ENCODE assay signal across 9 cellular contexts in the genomic region with DNA sequence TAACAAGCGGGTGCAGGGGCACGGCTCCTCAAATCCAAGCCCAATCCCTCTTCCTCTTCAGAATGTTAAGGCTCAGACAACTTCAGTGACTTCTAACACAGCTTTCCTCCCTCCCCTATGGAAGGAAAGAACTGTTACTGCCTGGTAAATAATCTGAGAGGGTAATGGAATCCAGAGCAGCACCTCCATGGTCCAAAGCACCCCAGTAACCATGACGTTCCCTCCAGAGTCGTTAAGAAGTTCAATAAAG. TPM values are rescaled to one million over a fixed set of nuclear protein-coding genes. Genes with fewer than 3 reads are reported as not detected.
DNase-seq lines count a peak whose midpoint lies in the region; ATAC-seq, FAIRE-seq and TF ChIP-seq lines count a peak whose summit lies in the region.
"Had no signal": no experiment of that assay in that cellular context is flagged by ENCODE, and none has a peak within 500 bp of the region (broad histone marks: within the 10 kb centered on the region; RNA-seq: fewer than 3 reads in every experiment).

No MANE protein-coding gene starts in this region.

- ATAC-seq in GM12878 (no peak), lower lobe of right lung (no peak), GM18520 (IDR thresholded peaks at IDR 0.05; ENCODE audit: unreplicated experiment) (no peak), GM19467 (IDR thresholded peaks at IDR 0.05; ENCODE audit: unreplicated experiment) (no peak)

- intact Hi-C loops in activated naive CD4-positive, alpha-beta T cell treated with anti-CD3 and anti-CD28 coated beads for 36 hours (cut with micrococcal nuclease): loop anchor here (2.0 to 5.0 kb wide), 6 partner anchors 57 to 331 kb away; partner anchors contain the start of genes CCNP, MAP3K10 and SERTAD1
- intact Hi-C loops in GM12878 (cut with micrococcal nuclease; ENCODE audit: unreplicated experiment) (no loop called here), lower lobe of right lung (cut with DNase I) (no loop called here)

- peaks cover 24% of the 10 kb centered on the region for H3K4me1 ChIP-seq in GM12878 (ENCODE audit: control insufficient read depth, insufficient read depth, low read length)
- peaks cover 56% of the 10 kb centered on the region for H3K4me1 ChIP-seq in lower lobe of right lung

- H3K79me2 ChIP-seq in GM12878 (ENCODE audit: control insufficient read depth, insufficient read depth, low read length): peaks cover 59% of the 10 kb centered on the region

- no peak for TF ChIP-seq EP300 in GM12878 (IDR thresholded peaks at IDR 0.05; ENCODE audit: borderline replicate concordance in 1 of 2, control insufficient read depth in 1 of 2, low read depth in 2 of 2, low read length in 2 of 2)

- H3K27ac ChIP-seq in GM12878 (ENCODE audit: control insufficient read depth, insufficient read depth) (peak overlapping the region; percentile 91), lower lobe of right lung (peak overlapping the region; percentile 93)

- H3K9me3 Mint-ChIP-seq in activated naive CD4-positive, alpha-beta T cell treated with anti-CD3 and anti-CD28 coated beads for 36 hours: no peaks in the 10 kb centered on the region
- H3K9me3 Mint-ChIP-seq in type B pancreatic cell: no peaks in the 10 kb centered on the region

- FAIRE-seq in GM12878 (lab: Jason Lieb, UNC): no peak

- CTCF ChIA-PET in activated naive CD4-positive, alpha-beta T cell treated with anti-CD3 and anti-CD28 coated beads for 36 hours (lab: Charles Lee): interaction anchor here (0.6 kb wide), 1 partner anchor 29 kb away, joined by 3 read pairs; no protein-coding TSS in a partner anchor
- CTCF ChIA-PET in GM12878 (lab: Yijun Ruan, JAX): no interaction called here

- 0% methylated on average over 4 of the region's 4 CpGs for WGBS in GM12878 (ENCODE audit: insufficient coverage, insufficient replicate concordance, low lambda C conversion rate, missing lambda C conversion rate)

- in situ Hi-C loops in GM12878 (cut with MboI): no loop called here

- H3K27me3 Mint-ChIP-seq in activated naive CD4-positive, alpha-beta T cell treated with anti-CD3 and anti-CD28 coated beads for 36 hours (ENCODE audit: low read depth): no peaks in the 10 kb centered on the region
- H3K27me3 Mint-ChIP-seq in type B pancreatic cell: no peaks in the 10 kb centered on the region

- H3K36me3 ChIP-seq in GM12878 (ENCODE audit: control insufficient read depth in 2 of 2, insufficient read depth in 2 of 2, low read length in 1 of 2): peaks cover 0 to 7% of the 10 kb centered on the region in 2 experiments; a peak in 3 of 4 replicates
- peaks cover 5% of the 10 kb centered on the region for H3K36me3 ChIP-seq in lower lobe of right lung

- no peak for DNase-seq in activated naive CD4-positive, alpha-beta T cell treated with anti-CD3 and anti-CD28 coated beads for 36 hours
- DNase-seq in activated naive CD4-positive, alpha-beta T cell (lab: John Stamatoyannopoulos, UW): no peak
- DNase-seq in GM12878 (ENCODE audit: low read depth, low spot score): no peak
- no peak for DNase-seq in lower lobe of right lung
- no peak for DNase-seq in type B pancreatic cell (ENCODE audit: extremely low spot score, unreplicated experiment)
- DNase-seq in SHP77 (lab: John Stamatoyannopoulos, UW): no peak

- RAD21 ChIA-PET in GM12878 (lab: Charles Lee; ENCODE audit: unreplicated experiment): interaction anchor here (0.6 to 1.1 kb wide), 3 partner anchors 94 to 178 kb away, joined by 3 to 4 read pairs (median 3); no protein-coding TSS in a partner anchor

- peak overlapping the region; percentile 87 for H3K9ac ChIP-seq in GM12878 (ENCODE audit: control insufficient read depth, insufficient read depth, low read length)

- SMC1A ChIA-PET in GM12878 (lab: Charles Lee; ENCODE audit: uncharacterized antibody, unreplicated experiment): interaction anchor here (0.5 to 1.2 kb wide), 3 partner anchors 9 to 1019 kb away, joined by 3 to 4 read pairs (median 3); partner anchors contain the start of genes C19orf47 and PLD3

- H3K27ac Mint-ChIP-seq in activated naive CD4-positive, alpha-beta T cell treated with anti-CD3 and anti-CD28 coated beads for 36 hours: peak overlapping the region; percentile 98
- peak overlapping the region; percentile 93 for H3K27ac Mint-ChIP-seq in type B pancreatic cell

- POLR2A ChIA-PET in GM12878 (lab: Charles Lee): interaction anchor here (0.6 to 2.6 kb wide), 3 partner anchors 9 to 159 kb away, joined by 3 to 15 read pairs (median 4); no protein-coding TSS in a partner anchor

- BruUV-seq in GM12878 (replicated peaks; lab: Mats Ljungman, UMichigan): TSS peak; percentile 89

- H3K4me2 ChIP-seq in GM12878 (ENCODE audit: control insufficient read depth, insufficient read depth): peak overlapping the region; percentile 62

- no peak overlapping the region for H2AFZ ChIP-seq in GM12878 (ENCODE audit: control insufficient read depth, low read depth, low read length)

- H4K20me1 ChIP-seq in GM12878 (ENCODE audit: control insufficient read depth, insufficient read depth): peaks cover 2% of the 10 kb centered on the region; the same call in 1 of the 2 replicates

- H3K4me3 ChIP-seq in GM12878 (peak overlapping the region; percentile 99), lower lobe of right lung (peak overlapping the region; percentile 88)

- TF ChIP-seq RAD21 in GM12878 (IDR thresholded peaks at IDR 0.05; ENCODE audit: insufficient read depth, low read depth, low read length): no peak

- no peak for TF ChIP-seq CTCF in GM12878 (IDR thresholded peaks at IDR 0.05 in 2 of 3, conservative IDR thresholded peaks at IDR 0.05 in 1 of 3; ENCODE audit: control insufficient read depth in 2 of 3, extremely low read depth in 1 of 3, insufficient read depth in 1 of 3, low read depth in 3 of 3, low read length in 3 of 3)
- no peak for TF ChIP-seq CTCF in lower lobe of right lung (IDR thresholded peaks at IDR 0.05)
- TF ChIP-seq CTCF in type B pancreatic cell (conservative IDR thresholded peaks at IDR 0.05): no peak

- H3K4me3 Mint-ChIP-seq in activated naive CD4-positive, alpha-beta T cell treated with anti-CD3 and anti-CD28 coated beads for 36 hours: peak overlapping the region; percentile 97
- H3K4me3 Mint-ChIP-seq in type B pancreatic cell: peak overlapping the region; percentile 97

- no peaks in the 10 kb centered on the region for H3K27me3 ChIP-seq in GM12878 (replicated peaks in 1 of 2; ENCODE audit: control insufficient read depth in 2 of 2, insufficient read depth in 2 of 2, low read length in 1 of 2)
- no peaks in the 10 kb centered on the region for H3K27me3 ChIP-seq in lower lobe of right lung (ENCODE audit: low read depth)

- H3K9me3 ChIP-seq in GM12878 (replicated peaks; ENCODE audit: control insufficient read depth, insufficient read depth, low read length) (no peaks in the 10 kb centered on the region), lower lobe of right lung (no peaks in the 10 kb centered on the region)

- no peak for TF ChIP-seq POLR2A in GM12878 (IDR thresholded peaks at IDR 0.05; ENCODE audit: low read depth, low read length)

- peaks cover 4% of the 10 kb centered on the region for H3K36me3 Mint-ChIP-seq in activated naive CD4-positive, alpha-beta T cell treated with anti-CD3 and anti-CD28 coated beads for 36 hours (ENCODE audit: low read depth)
- no peaks in the 10 kb centered on the region for H3K36me3 Mint-ChIP-seq in type B pancreatic cell

- H3K4me1 Mint-ChIP-seq in activated naive CD4-positive, alpha-beta T cell treated with anti-CD3 and anti-CD28 coated beads for 36 hours (ENCODE audit: low read depth): peaks cover 57% of the 10 kb centered on the region
- peaks cover 28% of the 10 kb centered on the region for H3K4me1 Mint-ChIP-seq in type B pancreatic cell (ENCODE audit: unreplicated experiment)

TF ChIP-seq in GM12878, 131 proteins besides CTCF, POLR2A, EP300 and RAD21 (continues in another document):
- TF ChIP-seq STAT3 (IDR thresholded peaks at IDR 0.05; ENCODE audit: low read depth, low read length): 0 out of 2 replicates have a peak, but pooled peaks have one; percentile 19

RNA-seq across cellular contexts. Expression of gene AKT2, which starts 1.0 kb away (rescaled TPM):
- total RNA-seq in activated naive CD4-positive, alpha-beta T cell treated with anti-CD3 and anti-CD28 coated beads for 36 hours: 100 to 1,000 TPM; 152 to 159 TPM
- total RNA-seq in GM12878 (2013; cell fraction: nucleolus; rRNA removed): 225 and 245 TPM in 2 replicates
- total RNA-seq in GM12878 (2014; rRNA removed) (65.3 and 69.4 TPM in 2 replicates), GM12878 (2014; rRNA removed; fragmentation: Illumina TruSeq; extraction: Trizol) (69.1 and 73.6 TPM in 2 replicates), GM12878 (2021) (154 and 158 TPM in 2 replicates), lower lobe of right lung (102 TPM), type B pancreatic cell (ENCODE audit: low replicate concordance) (138 and 149 TPM in 2 replicates)
- 28.0 TPM for polyA plus RNA-seq in GM12878 (2011; ENCODE audit: low read depth)
- polyA plus RNA-seq in GM12878 (2011; rRNA removed) (88.6 and 185 TPM in 2 replicates), GM12878 (2014; fragmentation: Illumina TruSeq; extraction: Trizol) (67.5 and 136 TPM in 2 replicates), GM12878 (2014; fragmentation: Nextera tagmentation; extraction: Ambion mirVana) (1 to 10 TPM; 1.0 to 2.5 TPM), GM12878 (2014; rRNA removed) (128 and 161 TPM in 2 replicates), GM12878 (2016; fragmentation: Nextera tagmentation; extraction: Ambion mirVana) (10 to 100 TPM; 34.6 to 37.4 TPM)
- polyA plus RNA-seq in GM12878 (2011; cell fraction: cytosol; rRNA removed): 170 and 190 TPM in 2 replicates
- polyA plus RNA-seq in GM12878 (2011; cell fraction: nucleus; rRNA removed): 414 and 491 TPM in 2 replicates
- 90.9 and 106 TPM in 2 replicates for polyA plus RNA-seq in GM12878 (2012)
- polyA minus RNA-seq in GM12878 (2011; rRNA and poly(A)+ RNA removed): 86.9 and 127 TPM in 2 replicates
- polyA minus RNA-seq in GM12878 (2011; cell fraction: cytosol; rRNA and poly(A)+ RNA removed): 49.3 and 54.7 TPM in 2 replicates
- polyA minus RNA-seq in GM12878 (2011; cell fraction: nucleus; rRNA and poly(A)+ RNA removed): 56.0 and 75.0 TPM in 2 replicates

RNA-seq across cellular contexts. Expression of gene CCNP, which starts 57.7 kb away (rescaled TPM):
- not detected for total RNA-seq in activated naive CD4-positive, alpha-beta T cell treated with anti-CD3 and anti-CD28 coated beads for 36 hours
- total RNA-seq in GM12878 (2013; cell fraction: nucleolus; rRNA removed): 0.56 TPM in 1 of 2 replicates, not detected in the other
- total RNA-seq in GM12878 (2014; rRNA removed) (0.56 TPM in 1 of 2 replicates, not detected in the other), GM12878 (2014; rRNA removed; fragmentation: Illumina TruSeq; extraction: Trizol) (not detected in 2 replicates), GM12878 (2021) (not detected in 2 replicates), lower lobe of right lung (not detected), type B pancreatic cell (ENCODE audit: low replicate concordance) (0.60 and 0.98 TPM in 2 replicates)
- polyA plus RNA-seq in GM12878 (2011; ENCODE audit: low read depth): not detected
- polyA plus RNA-seq in GM12878 (2011; rRNA removed) (0.05 TPM in 1 of 2 replicates, not detected in the other), GM12878 (2014; fragmentation: Illumina TruSeq; extraction: Trizol) (0.03 TPM in 1 of 2 replicates, not detected in the other), GM12878 (2014; fragmentation: Nextera tagmentation; extraction: Ambion mirVana) (not detected), GM12878 (2014; rRNA removed) (0.04 TPM in 1 of 2 replicates, not detected in the other), GM12878 (2016; fragmentation: Nextera tagmentation; extraction: Ambion mirVana) (not detected)
- 0.04 TPM in 1 of 2 replicates, not detected in the other for polyA plus RNA-seq in GM12878 (2011; cell fraction: cytosol; rRNA removed)
- 0.16 and 0.52 TPM in 2 replicates for polyA plus RNA-seq in GM12878 (2011; cell fraction: nucleus; rRNA removed)
- polyA plus RNA-seq in GM12878 (2012): not detected in 2 replicates
- not detected in 2 replicates for polyA minus RNA-seq in GM12878 (2011; rRNA and poly(A)+ RNA removed)
- not detected in 2 replicates for polyA minus RNA-seq in GM12878 (2011; cell fraction: cytosol; rRNA and poly(A)+ RNA removed)
- not detected in 2 replicates for polyA minus RNA-seq in GM12878 (2011; cell fraction: nucleus; rRNA and poly(A)+ RNA removed)
- total RNA-seq: RPMI7951 had no signal
